In the genomic region with DNA sequence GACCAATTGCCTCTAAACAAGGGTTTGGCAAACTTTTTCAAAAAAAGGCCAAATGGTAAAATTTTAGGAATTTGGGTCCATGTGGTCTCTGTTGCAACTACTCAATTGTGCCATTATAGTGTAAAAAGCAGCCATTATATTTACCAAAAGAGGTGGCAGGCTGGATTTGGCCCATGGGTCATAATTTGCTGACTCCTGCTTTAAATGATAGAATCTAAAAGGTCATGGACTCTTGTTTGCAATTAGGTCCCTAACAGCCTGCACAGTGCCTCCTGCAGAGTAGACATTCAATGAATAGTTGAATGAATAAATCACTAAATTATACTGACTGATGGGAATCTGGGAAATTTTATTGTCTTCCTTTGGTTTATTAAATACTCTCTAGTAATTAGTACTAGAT, we compare ENCODE assay signal across 16 cellular contexts. TPM values are rescaled to one million over a fixed set of nuclear protein-coding genes. Genes with fewer than 3 reads are reported as not detected.
A peak's percentile ranks its signal among the peaks of the same experiment; 100 is the strongest.
DNase-seq lines count a peak whose midpoint lies in the region; TF ChIP-seq lines count a peak whose summit lies in the region.
"Had no signal": no experiment of that assay in that cellular context is flagged by ENCODE, and none has a peak within 500 bp of the region (broad histone marks: within the 10 kb centered on the region; RNA-seq: fewer than 3 reads in every experiment).

No MANE protein-coding gene starts in this region.

- peak; percentile 17 for DNase-seq in AG10803 (ENCODE audit: low read depth)
- peak; percentile 48 for DNase-seq in NCI-H69 (lab: John Stamatoyannopoulos, UW)
- DNase-seq in foreskin melanocyte: peak; percentile 18
- DNase-seq in cerebellum (ENCODE audit: low spot score): no peak
- DNase-seq in UCSD-AML1 (lab: John Stamatoyannopoulos, UW; ENCODE audit: unreplicated experiment): no peak
- DNase-seq in T-helper 2 cell treated with Interferon-gamma antibody and Interleukin-4, amounts not matched to agents 5 μg/mL and 100 μg/mL, for 36 hours (ENCODE audit: low spot score): no peak
- DNase-seq: ACHN; Caco-2; CD4-positive, alpha-beta T cell; DMS153; DMS79; GF-D8 had no signal

- H3K36me3 Mint-ChIP-seq in T-helper 2 cell treated with Interferon-gamma antibody and Interleukin-4, amounts not matched to agents 5 μg/mL and 100 μg/mL, for 36 hours (ENCODE audit: low read depth): no peaks in the 10 kb centered on the region

- H3K4me3 ChIP-seq in AG10803 (ENCODE audit: low read length): no peak overlapping the region
- H3K4me3 ChIP-seq: HAP-1 had no signal

- no peak overlapping the region for H3K4me3 Mint-ChIP-seq in T-helper 2 cell treated with Interferon-gamma antibody and Interleukin-4, amounts not matched to agents 5 μg/mL and 100 μg/mL, for 36 hours
- H3K4me3 Mint-ChIP-seq: CD4-positive, alpha-beta T cell had no signal

- no peaks in the 10 kb centered on the region for H3K4me1 Mint-ChIP-seq in T-helper 2 cell treated with Interferon-gamma antibody and Interleukin-4, amounts not matched to agents 5 μg/mL and 100 μg/mL, for 36 hours (ENCODE audit: low read depth)

- no peak for TF ChIP-seq CTCF in AG10803 (conservative IDR thresholded peaks at IDR 0.05; ENCODE audit: low read length)

- H3K9me3 Mint-ChIP-seq in T-helper 2 cell treated with Interferon-gamma antibody and Interleukin-4, amounts not matched to agents 5 μg/mL and 100 μg/mL, for 36 hours: no peaks in the 10 kb centered on the region
- H3K9me3 Mint-ChIP-seq: CD4-positive, alpha-beta T cell had no signal

- no peak overlapping the region for H3K27ac Mint-ChIP-seq in T-helper 2 cell treated with Interferon-gamma antibody and Interleukin-4, amounts not matched to agents 5 μg/mL and 100 μg/mL, for 36 hours
- H3K27ac Mint-ChIP-seq: CD4-positive, alpha-beta T cell had no signal

- no peaks in the 10 kb centered on the region for H3K27me3 Mint-ChIP-seq in T-helper 2 cell treated with Interferon-gamma antibody and Interleukin-4, amounts not matched to agents 5 μg/mL and 100 μg/mL, for 36 hours (ENCODE audit: low read depth)
- H3K27me3 Mint-ChIP-seq: CD4-positive, alpha-beta T cell had no signal

RNA-seq across cellular contexts. Expression of a gene that starts 6.2 kb away (rescaled TPM):
- not detected for total RNA-seq in cerebellum
- total RNA-seq: A172; Caco-2; CD4-positive, alpha-beta T cell; Daoy; H4 had no signal

RNA-seq across cellular contexts. Expression of a gene that starts 35.2 kb away (rescaled TPM):
- total RNA-seq in cerebellum: 1.00 TPM
- total RNA-seq: CD4-positive, alpha-beta T cell; Daoy had no signal

Comparison
In these comparisons a context has a peak if more than half of its experiments do, and no peak if none do; other contexts are left out.
1. DNase-seq: peak in AG10803 (single experiment), NCI-H69 (single experiment) and foreskin melanocyte (single experiment); none in cerebellum (single experiment), UCSD-AML1 (single experiment) and T-helper 2 cell treated with Interferon-gamma antibody and Interleukin-4, amounts not matched to agents 5 μg/mL and 100 μg/mL, for 36 hours (single experiment).